In genomic region chr4:139416073-139416673, GRCh38 we compare ENCODE assay signal across 8 cellular contexts. TPM values are rescaled to one million over a fixed set of nuclear protein-coding genes. Genes with fewer than 3 reads are reported as not detected.
DNase-seq lines count a peak whose midpoint lies in the region; ATAC-seq and TF ChIP-seq lines count a peak whose summit lies in the region.

No MANE protein-coding gene starts in this region.

- POLR2A ChIA-PET in HCT116 (lab: Charles Lee), result no interaction called here

- no peak overlapping the region for H3K27ac ChIP-seq in HCT116 (ENCODE audit: low read depth, low read length)

- H3K4me3 ChIP-seq in HCT116 (replicated peaks in 1 of 2; ENCODE audit: low read depth in 1 of 2, low read length in 2 of 2), result no peak overlapping the region
- no peak overlapping the region for H3K4me3 ChIP-seq in MG63

- H3K9me2 ChIP-seq in HCT116 (ENCODE audit: insufficient read depth), result no peaks in the 10 kb centered on the region

- no peaks in the 10 kb centered on the region for H3K4me1 Mint-ChIP-seq in osteocyte (ENCODE audit: unreplicated experiment)

- H3K79me2 ChIP-seq in HCT116 (ENCODE audit: insufficient read depth, low read length), result no peaks in the 10 kb centered on the region

- peak; percentile 46 for TF ChIP-seq RAD21 in HCT116 (IDR thresholded peaks at IDR 0.05; ENCODE audit: low read depth)

- no TSS peak for BruUV-seq in HCT116 (replicated peaks; lab: Mats Ljungman, UMichigan)

- peak; percentile 69 for ATAC-seq in HCT116
- no peak for ATAC-seq in HG02870 (IDR thresholded peaks at IDR 0.05; ENCODE audit: unreplicated experiment)

- TF ChIP-seq CTCF in HCT116 (IDR thresholded peaks at IDR 0.05 in 2 of 3, conservative IDR thresholded peaks at IDR 0.05 in 1 of 3; ENCODE audit: borderline replicate concordance in 1 of 3, insufficient read depth in 1 of 3, low read depth in 2 of 3, low read length in 2 of 3) (peak; percentile 48 to 71 (median 52); a peak in 5 of 6 replicates), osteocyte (IDR thresholded peaks at IDR 0.05) (peak; percentile 71)

- intact Hi-C loops in HCT116 (cut with micrococcal nuclease), result loop anchor here (10.0 kb wide), 2 partner anchors 119 to 239 kb away; no protein-coding TSS in a partner anchor

- no peak overlapping the region for H3K4me3 Mint-ChIP-seq in osteocyte (ENCODE audit: unreplicated experiment)

- RAD21 ChIA-PET in HCT116 (lab: Charles Lee; ENCODE audit: low non-redundant PET in 1 of 2, low total read pairs in 2 of 2, uncharacterized antibody in 2 of 2, unreplicated experiment in 2 of 2), result no interaction called here

- H2AFZ ChIP-seq in HCT116 (ENCODE audit: low read depth, low read length, poor library complexity, severe bottlenecking), result no peak overlapping the region

- no peaks in the 10 kb centered on the region for H3K4me1 ChIP-seq in HCT116 (ENCODE audit: control insufficient read depth in 1 of 2, insufficient read depth in 2 of 2, low read length in 2 of 2)

- H4K20me1 ChIP-seq in HCT116 (ENCODE audit: insufficient read depth), result no peaks in the 10 kb centered on the region

- H3K27ac Mint-ChIP-seq in osteocyte (ENCODE audit: unreplicated experiment), result no peak overlapping the region

- no peak overlapping the region for H3K4me2 ChIP-seq in HCT116 (ENCODE audit: low read length)

- H3K9me3 ChIP-seq in HCT116 (ENCODE audit: control insufficient read depth in 1 of 2, insufficient read depth in 1 of 2, low read depth in 1 of 2, low read length in 2 of 2) (no peaks in the 10 kb centered on the region), MG63 (no peaks in the 10 kb centered on the region)

- no peaks in the 10 kb centered on the region for H3K27me3 ChIP-seq in HCT116 (ENCODE audit: insufficient read depth, low read length)
- no peaks in the 10 kb centered on the region for H3K27me3 ChIP-seq in MG63

- peak; percentile 32 for DNase-seq in DMS153 treated with DMSO at 0.1 percent for 48 hours (lab: John Stamatoyannopoulos, UW; ENCODE audit: unreplicated experiment)
- no peak for DNase-seq in DMS153 (lab: John Stamatoyannopoulos, UW)
- peak; percentile 34 for DNase-seq in HCT116 (ENCODE audit: low read depth, low spot score)
- DNase-seq in SK-MEL-5 (ENCODE audit: low read depth, low spot score), result peak; percentile 44
- DNase-seq in fibroblast of gingiva (ENCODE audit: low read depth), result peak; percentile 26
- DNase-seq in osteocyte (ENCODE audit: extremely low spot score, unreplicated experiment), result no peak
- DNase-seq in MG63, result no peak

- H3K9me3 Mint-ChIP-seq in osteocyte (ENCODE audit: unreplicated experiment), result peaks cover 25% of the 10 kb centered on the region

- peaks cover 0 to 4% of the 10 kb centered on the region in 2 experiments; a peak in 2 of 4 replicates for H3K36me3 ChIP-seq in HCT116 (ENCODE audit: control insufficient read depth in 1 of 2, insufficient read depth in 2 of 2, low read length in 2 of 2)
- no peaks in the 10 kb centered on the region for H3K36me3 ChIP-seq in MG63

- in situ Hi-C loops in SK-MEL-5 (cut with HindIII; ENCODE audit: low pct_unique_long_range_greater_than_20kb, low sequenced_read_pairs), result no loop called here

- H3K27me3 Mint-ChIP-seq in osteocyte (ENCODE audit: unreplicated experiment), result no peaks in the 10 kb centered on the region

- TF ChIP-seq POLR2A in HCT116 (IDR thresholded peaks at IDR 0.05; ENCODE audit: borderline replicate concordance, extremely low read depth, insufficient read depth, insufficient read length), result no peak

- CTCF ChIA-PET in HCT116 (lab: Charles Lee), result interaction anchor here (1.1 kb wide), 1 partner anchor 37 kb away, joined by 3 read pairs; no protein-coding TSS in a partner anchor

- no peak overlapping the region for H3K9ac ChIP-seq in HCT116 (ENCODE audit: low read length)

- peaks cover 54% of the 10 kb centered on the region for H3K36me3 Mint-ChIP-seq in osteocyte (ENCODE audit: unreplicated experiment)

TF ChIP-seq in HCT116, 20 proteins besides CTCF, POLR2A, EP300 and RAD21:
- TF ChIP-seq TCF7L2 (IDR thresholded peaks at IDR 0.05; ENCODE audit: borderline replicate concordance, extremely low read depth, insufficient read depth, insufficient read length) (no peak), POLR2AphosphoS5 (IDR thresholded peaks at IDR 0.05; ENCODE audit: low read depth, low read length) (no peak), ZFX (IDR thresholded peaks at IDR 0.05) (no peak), EGR1 (IDR thresholded peaks at IDR 0.05; ENCODE audit: low read depth) (no peak), SIN3A (IDR thresholded peaks at IDR 0.05; ENCODE audit: low read depth) (no peak), CEBPB (IDR thresholded peaks at IDR 0.05; ENCODE audit: low read depth) (no peak), YY1 (IDR thresholded peaks at IDR 0.05; ENCODE audit: extremely low read depth, insufficient replicate concordance, low read depth, low read length) (no peak), EZH2 (IDR thresholded peaks at IDR 0.05) (no peak), CBX3 (IDR thresholded peaks at IDR 0.05; ENCODE audit: low read depth) (no peak), SRF (IDR thresholded peaks at IDR 0.05; ENCODE audit: low read depth) (no peak), FOSL1 (IDR thresholded peaks at IDR 0.05; ENCODE audit: low read depth) (no peak), ZNF274 (IDR thresholded peaks at IDR 0.05; ENCODE audit: low read depth, low read length) (no peak), MAX (IDR thresholded peaks at IDR 0.05) (no peak), ATF3 (IDR thresholded peaks at IDR 0.05) (no peak)

RNA-seq across cellular contexts. Expression of gene RAB33B, which starts 37.7 kb away (rescaled TPM):
- total RNA-seq in HCT116 (2021; ENCODE audit: unreplicated experiment) (5.4 TPM), osteocyte (10.3 and 10.4 TPM in 2 replicates)
- 2.3 and 2.5 TPM in 2 replicates for polyA plus RNA-seq in HCT116 (2012)
- total RNA-seq in SK-MEL-5 (2014; rRNA removed; shearing (Covaris generic)), result 4.2 and 4.8 TPM in 2 replicates
- 3.0 and 4.1 TPM in 2 replicates for polyA plus RNA-seq in SK-MEL-5 (2015; cell fraction: cytosol; rRNA removed)
- polyA plus RNA-seq in SK-MEL-5 (2015; cell fraction: nucleus; rRNA removed), result 5.8 and 11.7 TPM in 2 replicates
- total RNA-seq in MG63 (2014; rRNA removed; shearing (Covaris generic); ENCODE audit: low replicate concordance), result 5.1 and 6.1 TPM in 2 replicates

Comparison
In these comparisons a context has a peak if more than half of its experiments do, and no peak if none do; other contexts are left out.
1. DNase-seq: peak in DMS153 treated with DMSO at 0.1 percent for 48 hours (single experiment), HCT116 (single experiment), SK-MEL-5 (single experiment) and fibroblast of gingiva (single experiment); none in DMS153 (single experiment), osteocyte (single experiment) and MG63 (single experiment).